22 cellular contexts compared by ENCODE assay signal in the genomic region with DNA sequence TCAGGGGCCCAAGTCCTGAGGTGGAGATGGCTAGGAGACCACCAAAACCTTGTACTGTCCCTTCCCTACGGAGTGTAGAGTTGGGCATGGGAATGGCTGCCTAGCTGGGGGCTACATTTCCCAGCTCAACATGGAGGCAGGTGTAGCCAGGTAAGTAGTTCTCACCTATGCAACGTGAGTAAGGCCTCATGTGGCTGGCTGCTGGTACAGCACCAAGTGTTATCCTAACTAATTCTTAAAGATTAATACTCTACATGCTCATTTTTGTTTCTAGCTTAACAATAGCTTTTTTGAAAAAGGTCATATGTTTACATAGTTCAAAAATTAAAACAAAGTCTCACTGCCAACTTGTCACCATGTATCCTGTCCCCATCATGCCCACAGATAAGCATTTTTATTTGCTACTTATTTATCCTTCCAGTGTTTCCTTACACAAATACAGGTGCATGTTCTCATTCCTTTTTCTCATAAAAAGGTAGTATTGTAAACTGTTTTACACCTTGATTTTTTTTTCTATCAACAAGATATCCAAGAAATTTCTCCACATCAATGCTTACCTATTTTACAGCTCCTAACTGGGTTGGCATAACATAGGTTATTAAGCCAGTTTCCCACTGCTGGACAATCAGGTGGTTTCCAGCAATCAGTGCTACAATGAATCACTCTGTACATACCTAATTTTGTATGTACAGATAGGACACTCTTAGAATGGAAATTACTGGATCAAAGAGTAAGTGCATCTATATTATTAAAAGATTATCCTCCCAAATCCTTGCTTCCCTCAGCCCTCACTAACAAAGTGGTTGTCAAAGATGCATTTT. TPM values are rescaled to one million over a fixed set of nuclear protein-coding genes. Genes with fewer than 3 reads are reported as not detected.
DNase-seq lines count a peak whose midpoint lies in the region; ATAC-seq and TF ChIP-seq lines count a peak whose summit lies in the region.
"Had no signal": no experiment of that assay in that cellular context is flagged by ENCODE, and none has a peak within 500 bp of the region (broad histone marks: within the 10 kb centered on the region; RNA-seq: fewer than 3 reads in every experiment).

No MANE protein-coding gene starts in this region.

- DNase-seq in RWPE2 (ENCODE audit: low spot score), result no peak
- DNase-seq in foreskin keratinocyte, result no peak
- DNase-seq in trophoblast cell, result no peak
- no peak for DNase-seq in GM13977 (ENCODE audit: low spot score)
- DNase-seq in NCI-H1092 treated with DMSO at 0.1 percent for 48 hours (lab: John Stamatoyannopoulos, UW), result no peak
- DNase-seq: CD4-positive, alpha-beta T cell; COR-L47; DND-41; GOT3; HFFc6; NCI-H1417; NCI-H1694 treated with DMSO at 0.1 percent for 48 hours; NCI-H2107; NCI-H446 treated with DMSO at 0.1 percent for 48 hours; NCI-H526 treated with DMSO at 0.1 percent for 48 hours; RPMI8226; SIG-M5; SK-N-SH had no signal

- H3K9ac ChIP-seq in trophoblast cell (ENCODE audit: low read length), result no peak overlapping the region
- H3K9ac ChIP-seq: KMS-11, SK-N-SH had no signal

- no peak overlapping the region for H2BK120ac ChIP-seq in trophoblast cell (ENCODE audit: insufficient read depth, low read length, poor library complexity)

- no peak overlapping the region for H3K23ac ChIP-seq in trophoblast cell (ENCODE audit: low read length)

- H3K14ac ChIP-seq in trophoblast cell (ENCODE audit: low read length), result no peak overlapping the region

- H3K27me3 ChIP-seq in RWPE2 (ENCODE audit: insufficient read depth, poor library complexity, severe bottlenecking) (no peaks in the 10 kb centered on the region), foreskin keratinocyte (no peaks in the 10 kb centered on the region), trophoblast cell (ENCODE audit: insufficient read depth, low read length) (no peaks in the 10 kb centered on the region)

- H4K12ac ChIP-seq in trophoblast cell (ENCODE audit: low read depth, low read length), result no peak overlapping the region

- no peak overlapping the region for H2BK12ac ChIP-seq in trophoblast cell (ENCODE audit: low read length)

- H3K4me1 ChIP-seq in HEK293 (ENCODE audit: control insufficient read depth, insufficient read depth, low read length) (0 out of 2 replicates have a peak, but pooled peaks cover 3% of the 10 kb centered on the region), RWPE2 (ENCODE audit: insufficient read depth, poor library complexity, severe bottlenecking) (no peaks in the 10 kb centered on the region), foreskin keratinocyte (no peaks in the 10 kb centered on the region), trophoblast cell (ENCODE audit: control insufficient read depth in 1 of 2, insufficient read depth in 2 of 2, low read length in 2 of 2) (peaks cover 9 to 19% of the 10 kb centered on the region in 2 experiments)

- H2AFZ ChIP-seq in trophoblast cell (ENCODE audit: insufficient read depth, low read length, poor library complexity), result no peak overlapping the region

- no peaks in the 10 kb centered on the region; a peak in 1 of 3 replicates for H3K36me3 ChIP-seq in HEK293 (ENCODE audit: control insufficient read depth in 2 of 2, insufficient read depth in 1 of 2, low read length in 2 of 2)
- no peaks in the 10 kb centered on the region for H3K36me3 ChIP-seq in RWPE2 (ENCODE audit: low read depth)
- H3K36me3 ChIP-seq in trophoblast cell (ENCODE audit: control insufficient read depth in 1 of 2, insufficient read depth in 2 of 2, low read length in 2 of 2), result peaks cover 2% of the 10 kb centered on the region in 2 experiments

- TF ChIP-seq CTCF in HEK293 (tag by site-specific recombination; IDR thresholded peaks at IDR 0.05) (no peak), RWPE2 (IDR thresholded peaks at IDR 0.05; ENCODE audit: poor library complexity, severe bottlenecking) (no peak), foreskin keratinocyte (conservative IDR thresholded peaks at IDR 0.05) (no peak), GM13977 (IDR thresholded peaks at IDR 0.05; ENCODE audit: extremely low read depth, insufficient read depth, missing control alignments) (no peak)

- H3K79me2 ChIP-seq in trophoblast cell (ENCODE audit: control insufficient read depth, insufficient read depth, low read length, poor library complexity), result peaks cover 3% of the 10 kb centered on the region

- POLR2A ChIA-PET in HEK293 (lab: Yijun Ruan, JAX), result interaction anchor here (0.6 to 1.1 kb wide), 3 partner anchors 12 to 38 kb away, joined by 3 to 5 read pairs (median 3); a partner anchor contains a TSS

- no peak overlapping the region for H3K4me2 ChIP-seq in trophoblast cell (ENCODE audit: low read length)
- H3K4me2 ChIP-seq: KMS-11, SK-N-SH had no signal

- in situ Hi-C loops in GM13977 (cut with MboI; ENCODE audit: low pct_unique_long_range_greater_than_20kb, low sequenced_read_pairs, unreplicated experiment), result no loop called here

- H2BK5ac ChIP-seq in trophoblast cell (ENCODE audit: low read depth, low read length, poor library complexity), result no peak overlapping the region

- no peak overlapping the region for H4K8ac ChIP-seq in trophoblast cell (ENCODE audit: low read depth, low read length)

- H3K9me3 ChIP-seq in HEK293 (ENCODE audit: control insufficient read depth, insufficient read depth, low read depth, low read length) (no peaks in the 10 kb centered on the region), RWPE2 (ENCODE audit: severe bottlenecking) (no peaks in the 10 kb centered on the region), trophoblast cell (ENCODE audit: insufficient read depth, low read depth, low read length) (peaks cover 2% of the 10 kb centered on the region)
- H3K9me3 ChIP-seq: SK-N-SH had no signal

- no peak overlapping the region for H2AK5ac ChIP-seq in trophoblast cell (ENCODE audit: low read length)

- ATAC-seq in RWPE2 (ENCODE audit: low read depth) (peak; percentile 57), foreskin keratinocyte (peak; percentile 32), GM18505 (IDR thresholded peaks at IDR 0.05; ENCODE audit: unreplicated experiment) (no peak)
- ATAC-seq: GM12878 had no signal

- WGBS in trophoblast cell (ENCODE audit: extremely low coverage, insufficient coverage, insufficient read length), result no CpG with 5 or more reads among the region's 2 CpGs

- no peak overlapping the region for H3K4ac ChIP-seq in trophoblast cell (ENCODE audit: low read depth, low read length)

- peak overlapping the region; percentile 0 for H3K18ac ChIP-seq in trophoblast cell (ENCODE audit: low read length)

- no peak overlapping the region for H4K91ac ChIP-seq in trophoblast cell (ENCODE audit: low read depth, low read length)

- H3K79me1 ChIP-seq in trophoblast cell (ENCODE audit: low read length), result peaks cover 5% of the 10 kb centered on the region

- H3K27ac ChIP-seq in HEK293 (ENCODE audit: extremely low read depth, low read depth, low read length), result peak overlapping the region; percentile 4; the same call in 1 of the 2 replicates
- H3K27ac ChIP-seq in RWPE2 (ENCODE audit: poor library complexity, severe bottlenecking), result no peak overlapping the region
- no peak overlapping the region for H3K27ac ChIP-seq in foreskin keratinocyte
- no peak overlapping the region for H3K27ac ChIP-seq in trophoblast cell (ENCODE audit: low read depth, low read length)
- H3K27ac ChIP-seq: KMS-11 had no signal

- no peak overlapping the region for H3K4me3 ChIP-seq in HEK293 (ENCODE audit: low read depth, low read length)
- H3K4me3 ChIP-seq in RWPE2 (ENCODE audit: severe bottlenecking), result no peak overlapping the region
- H3K4me3 ChIP-seq in trophoblast cell (ENCODE audit: low read depth, low read length), result no peak overlapping the region
- H3K4me3 ChIP-seq: GM12878 had no signal

- no peak for TF ChIP-seq POLR2A in GM18505 (IDR thresholded peaks at IDR 0.05; ENCODE audit: borderline replicate concordance, extremely low read depth, insufficient read depth, insufficient read length)

- CTCF ChIA-PET in HEK293 (lab: Yijun Ruan, JAX), result interaction anchor here (0.8 to 0.9 kb wide), 2 partner anchors 12 to 822 kb away, joined by 3 to 6 read pairs; no protein-coding TSS in a partner anchor

TF ChIP-seq in HEK293, 187 proteins besides CTCF, POLR2A, EP300 and RAD21:
- no peak for TF ChIP-seq ZNF670 (tag by site-specific recombination; IDR thresholded peaks at IDR 0.05; ENCODE audit: low read depth)
- TF ChIP-seq KLF16 (tag by site-specific recombination; IDR thresholded peaks at IDR 0.05), result no peak
- no peak for TF ChIP-seq ZNF707 (tag by site-specific recombination; IDR thresholded peaks at IDR 0.05)
- no peak for TF ChIP-seq ZSCAN23 (tag by site-specific recombination; IDR thresholded peaks at IDR 0.05)
- no peak for TF ChIP-seq ZNF558 (tag by site-specific recombination; IDR thresholded peaks at IDR 0.05)
- no peak for TF ChIP-seq ZNF354C (tag by site-specific recombination; IDR thresholded peaks at IDR 0.05; ENCODE audit: borderline replicate concordance, low read depth)
- TF ChIP-seq, protein P1, sequence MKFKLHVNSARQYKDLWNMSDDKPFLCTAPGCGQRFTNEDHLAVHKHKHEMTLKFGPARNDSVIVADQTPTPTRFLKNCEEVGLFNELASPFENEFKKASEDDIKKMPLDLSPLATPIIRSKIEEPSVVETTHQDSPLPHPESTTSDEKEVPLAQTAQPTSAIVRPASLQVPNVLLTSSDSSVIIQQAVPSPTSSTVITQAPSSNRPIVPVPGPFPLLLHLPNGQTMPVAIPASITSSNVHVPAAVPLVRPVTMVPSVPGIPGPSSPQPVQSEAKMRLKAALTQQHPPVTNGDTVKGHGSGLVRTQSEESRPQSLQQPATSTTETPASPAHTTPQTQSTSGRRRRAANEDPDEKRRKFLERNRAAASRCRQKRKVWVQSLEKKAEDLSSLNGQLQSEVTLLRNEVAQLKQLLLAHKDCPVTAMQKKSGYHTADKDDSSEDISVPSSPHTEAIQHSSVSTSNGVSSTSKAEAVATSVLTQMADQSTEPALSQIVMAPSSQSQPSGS (tag by site-specific recombination; IDR thresholded peaks at IDR 0.05; ENCODE audit: low read depth), result no peak
- no peak for TF ChIP-seq ZNF19 (tag by site-specific recombination; IDR thresholded peaks at IDR 0.05; ENCODE audit: low read depth)
- TF ChIP-seq HOXA7 (CRISPR knock-in tag; IDR thresholded peaks at IDR 0.05; ENCODE audit: borderline replicate concordance), result no peak

RNA-seq across cellular contexts. Expression of a gene that starts 25.5 kb away (rescaled TPM):
- 20.8 and 21.8 TPM in 2 replicates for total RNA-seq in foreskin keratinocyte
- polyA plus RNA-seq in foreskin keratinocyte, result 27.6 and 29.3 TPM in 2 replicates
- 66.8 and 67.8 TPM in 2 replicates for polyA plus RNA-seq in trophoblast cell (2013)

RNA-seq across cellular contexts. Expression of a gene that starts 42.4 kb away (rescaled TPM):
- 23.2 and 27.3 TPM in 2 replicates for total RNA-seq in foreskin keratinocyte
- polyA plus RNA-seq in foreskin keratinocyte, result 11.2 and 14.5 TPM in 2 replicates
- polyA plus RNA-seq in trophoblast cell (2013), result 14.3 and 14.7 TPM in 2 replicates
